ENCODE assay signal across 27 cellular contexts in the genomic region with DNA sequence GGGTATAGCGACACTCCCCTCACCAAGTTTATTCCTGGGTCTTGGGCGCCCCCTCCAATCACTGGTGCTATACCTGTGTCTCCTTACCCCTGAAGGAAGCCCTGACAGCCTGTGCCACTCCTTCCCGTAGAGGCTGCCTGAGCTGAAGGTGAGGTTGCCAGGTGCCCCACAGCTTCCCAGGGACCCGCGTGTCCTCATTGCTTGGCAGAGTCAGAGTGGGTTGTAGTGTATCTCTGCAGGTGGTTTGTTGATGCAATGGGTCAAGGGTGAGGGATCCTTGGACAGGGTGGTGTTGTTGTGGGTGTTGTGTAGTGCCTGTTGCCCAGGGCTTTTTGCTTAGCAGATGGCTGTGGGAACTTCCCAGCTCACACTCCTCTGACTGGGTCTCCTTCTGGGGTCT.
"Had no signal": no experiment of that assay in that cellular context is flagged by ENCODE, and none has a peak within 500 bp of the region (broad histone marks: within the 10 kb centered on the region; RNA-seq: fewer than 3 reads in every experiment).

No MANE protein-coding gene starts in this region.

- H3K4me3 ChIP-seq: adrenal gland, body of pancreas, cardiac muscle cell, colonic mucosa, gastrocnemius medialis had no signal

- DNase-seq: activated CD4-positive, alpha-beta memory T cell treated with anti-CD3 and anti-CD28 coated beads, Interleukin-2, amount 10 ng/mL, durations not matched to agents 7 days and 5 days; activated CD4-positive, alpha-beta T cell treated with anti-CD3 and anti-CD28 coated beads for 1 hour; activated CD4-positive, alpha-beta T cell treated with anti-CD3 and anti-CD28 coated beads for 4 hours; activated CD4-positive, alpha-beta T cell treated with anti-CD3 and anti-CD28 coated beads, Interleukin-2, amount 10 ng/mL, durations not matched to agents 7 days and 5 days; activated CD4-positive, alpha-beta T cell treated with anti-CD3 and anti-CD28 coated beads, Interleukin-2, amount 50 U/mL, for 4 hours; activated CD4-positive, CD25-positive, alpha-beta regulatory T cell; activated CD8-positive, alpha-beta memory T cell treated with anti-CD3 and anti-CD28 coated beads, Interleukin-2, amount 50 U/mL, for 48 hours; activated gamma-delta T cell; activated naive CD4-positive, alpha-beta T cell; activated naive CD8-positive, alpha-beta T cell treated with anti-CD3 and anti-CD28 coated beads for 36 hours; activated naive CD8-positive, alpha-beta T cell treated with anti-CD3 and anti-CD28 coated beads, Interleukin-2, amount 50 U/mL, for 24 hours; activated T-cell treated with anti-CD3 and anti-CD28 coated beads for 4 hours; activated T-cell treated with anti-CD3 and anti-CD28 coated beads, Interleukin-2, amount 50 U/mL, for 24 hours; activated T-cell treated with anti-CD3 and anti-CD28 coated beads, Interleukin-2, amount 50 U/mL, for 72 hours; adrenal gland; amygdala; aorta; body of pancreas; central memory CD4-positive, alpha-beta T cell; cerebellar nuclear complex; colonic mucosa; effector CD8-positive, alpha-beta T cell; foreskin keratinocyte; gastrocnemius medialis; T-helper 2 cell had no signal

- H3K27me3 ChIP-seq: adrenal gland, body of pancreas, cardiac muscle cell, colonic mucosa, foreskin keratinocyte, gastrocnemius medialis had no signal

- H3K36me3 ChIP-seq: adrenal gland, cardiac muscle cell, colonic mucosa, gastrocnemius medialis had no signal

- H3K9me3 ChIP-seq: adrenal gland, body of pancreas, colonic mucosa, gastrocnemius medialis had no signal

- H3K4me1 ChIP-seq: adrenal gland, body of pancreas, colonic mucosa, foreskin keratinocyte, gastrocnemius medialis had no signal

- ATAC-seq: activated naive CD8-positive, alpha-beta T cell treated with anti-CD3 and anti-CD28 coated beads, Interleukin-2, amount 50 U/mL, for 24 hours; activated T-cell treated with anti-CD3 and anti-CD28 coated beads, Interleukin-2, amount 50 U/mL, for 72 hours; body of pancreas; esophagus mucosa; foreskin keratinocyte; gastrocnemius medialis had no signal

- H3K27ac ChIP-seq: adrenal gland, body of pancreas, cardiac muscle cell, colonic mucosa, foreskin keratinocyte, gastrocnemius medialis had no signal
